Comparison of ENCODE assay signal across 8 cellular contexts in genomic region chr15:76336254-76337046, GRCh38. TPM values are rescaled to one million over a fixed set of nuclear protein-coding genes. Genes with fewer than 3 reads are reported as not detected.
A peak's percentile ranks its signal among the peaks of the same experiment; 100 is the strongest.
DNase-seq lines count a peak whose midpoint lies in the region; ATAC-seq and TF ChIP-seq lines count a peak whose summit lies in the region.

TSS of gene ISL2 (plus strand) at chr15:76336773. CDS start at chr15:76336884, 111 bp downstream.

- H3K36me3 ChIP-seq in BE2C (no peaks in the 10 kb centered on the region), Peyer's patch (no peaks in the 10 kb centered on the region), gastrocnemius medialis (no peaks in the 10 kb centered on the region)

- DNase-seq in BE2C (peak; percentile 56), Peyer's patch (peak; percentile 68 to 89 (median 72)), gastrocnemius medialis (no peak), T-helper 9 cell (no peak)
- peak; percentile 79 for DNase-seq in activated naive CD8-positive, alpha-beta T cell treated with anti-CD3 and anti-CD28 coated beads, Interleukin-2, amount 50 U/mL, for 24 hours

- H3K9me3 Mint-ChIP-seq in activated naive CD8-positive, alpha-beta T cell treated with anti-CD3 and anti-CD28 coated beads, Interleukin-2, amount 50 U/mL, for 24 hours: no peaks in the 10 kb centered on the region

- H3K4me3 Mint-ChIP-seq in activated naive CD8-positive, alpha-beta T cell treated with anti-CD3 and anti-CD28 coated beads, Interleukin-2, amount 50 U/mL, for 24 hours: peak within 1 kb of the TSS; percentile 69

- intact Hi-C loops in gastrocnemius medialis (cut with DNase I; ENCODE audit: low total_unique reads): loop anchor here (10.0 kb wide), 1 partner anchor 528 kb away; no protein-coding TSS in a partner anchor

- in situ Hi-C loops in gastrocnemius medialis (cut with MboI; ENCODE audit: low sequenced_read_pairs in 4 of 4): loop anchor here in 3 of 4 donors (10.0 to 25.0 kb wide), 2 partner anchors 142 to 149 kb away; no protein-coding TSS in a partner anchor

- no peaks in the 10 kb centered on the region for H3K36me3 Mint-ChIP-seq in activated naive CD8-positive, alpha-beta T cell treated with anti-CD3 and anti-CD28 coated beads, Interleukin-2, amount 50 U/mL, for 24 hours (ENCODE audit: low read depth)

- H3K4me1 ChIP-seq in BE2C (no peaks in the 10 kb centered on the region), Peyer's patch (peaks cover 4 to 57% (median 40%) of the 10 kb centered on the region in 4 donors), gastrocnemius medialis (peaks cover 31 to 35% of the 10 kb centered on the region in 2 donors)

- peaks cover 79% of the 10 kb centered on the region for H3K27me3 ChIP-seq in BE2C
- H3K27me3 ChIP-seq in Peyer's patch: peaks cover 0 to 65% of the 10 kb centered on the region in 2 donors
- peaks cover 80 to 87% (median 81%) of the 10 kb centered on the region in 3 donors for H3K27me3 ChIP-seq in gastrocnemius medialis

- ATAC-seq in GM19043 (IDR thresholded peaks at IDR 0.05; ENCODE audit: low read depth, unreplicated experiment) (peak; percentile 45), HG03342 (IDR thresholded peaks at IDR 0.05; ENCODE audit: unreplicated experiment) (peak; percentile 51), gastrocnemius medialis (no peak)
- ATAC-seq in activated naive CD8-positive, alpha-beta T cell treated with anti-CD3 and anti-CD28 coated beads, Interleukin-2, amount 50 U/mL, for 24 hours: peak; percentile 47

- H3K27ac Mint-ChIP-seq in activated naive CD8-positive, alpha-beta T cell treated with anti-CD3 and anti-CD28 coated beads, Interleukin-2, amount 50 U/mL, for 24 hours: peak within 1 kb of the TSS; percentile 59

- H3K27ac ChIP-seq in Peyer's patch: peak within 1 kb of the TSS; percentile 42 to 76 (median 50)
- no peak within 1 kb of the TSS for H3K27ac ChIP-seq in gastrocnemius medialis

- peaks cover 48% of the 10 kb centered on the region for H3K4me1 Mint-ChIP-seq in activated naive CD8-positive, alpha-beta T cell treated with anti-CD3 and anti-CD28 coated beads, Interleukin-2, amount 50 U/mL, for 24 hours

- H3K4me3 ChIP-seq in BE2C (ENCODE audit: low read depth, low read length): peak within 1 kb of the TSS; percentile 56
- H3K4me3 ChIP-seq in Peyer's patch: peak within 1 kb of the TSS; percentile 19 to 43 (median 38)
- peak within 1 kb of the TSS; percentile 41 for H3K4me3 ChIP-seq in iPS-11a (ENCODE audit: low read depth, low read length)
- peak within 1 kb of the TSS in 3 of 4 donors; percentile 22 to 45 (median 23) for H3K4me3 ChIP-seq in gastrocnemius medialis

- peaks cover 77% of the 10 kb centered on the region for H3K27me3 Mint-ChIP-seq in activated naive CD8-positive, alpha-beta T cell treated with anti-CD3 and anti-CD28 coated beads, Interleukin-2, amount 50 U/mL, for 24 hours

- no peaks in the 10 kb centered on the region for H3K9me3 ChIP-seq in BE2C
- H3K9me3 ChIP-seq in Peyer's patch: peaks cover 0 to 9% (median 0%) of the 10 kb centered on the region in 4 donors
- H3K9me3 ChIP-seq in gastrocnemius medialis: no peaks in the 10 kb centered on the region

- no peak for TF ChIP-seq CTCF in BE2C (IDR thresholded peaks at IDR 0.05; ENCODE audit: low read depth, low read length)
- TF ChIP-seq CTCF in Peyer's patch (IDR thresholded peaks at IDR 0.05): no peak
- no peak for TF ChIP-seq CTCF in gastrocnemius medialis (IDR thresholded peaks at IDR 0.05 in 4 of 5, conservative IDR thresholded peaks at IDR 0.05 in 1 of 5)

- TF ChIP-seq POLR2A in Peyer's patch (IDR thresholded peaks at IDR 0.05): no peak
- TF ChIP-seq POLR2A in gastrocnemius medialis (IDR thresholded peaks at IDR 0.05): no peak

RNA-seq across cellular contexts. Expression of gene ISL2, which starts in this region (rescaled TPM):
- 0.42 TPM for polyA plus RNA-seq in BE2C (2012; ENCODE audit: insufficient read depth, insufficient read length, low read depth)
- total RNA-seq in Peyer's patch: 10 to 100 TPM in 1 of 4 donors, under 1 TPM in 1, not detected in 2; 0.67 to 11.6 TPM
- not detected for total RNA-seq in gastrocnemius medialis

Comparison
In these comparisons a context has a peak if more than half of its experiments do, and no peak if none do; other contexts are left out.
1. DNase-seq: peak in BE2C (single experiment), Peyer's patch (3 of 3) and activated naive CD8-positive, alpha-beta T cell treated with anti-CD3 and anti-CD28 coated beads, Interleukin-2, amount 50 U/mL, for 24 hours (single experiment); none in gastrocnemius medialis (0 of 2) and T-helper 9 cell (single experiment).
2. ATAC-seq: peak in GM19043 (single experiment), HG03342 (single experiment) and activated naive CD8-positive, alpha-beta T cell treated with anti-CD3 and anti-CD28 coated beads, Interleukin-2, amount 50 U/mL, for 24 hours (single experiment); none in gastrocnemius medialis (0 of 2).
3. H3K27ac ChIP-seq: peak in Peyer's patch (4 of 4); none in gastrocnemius medialis (0 of 4).
4. Peak in every context shown above with its lines, with median percentiles within 50 percentile points of each other: H3K4me3 ChIP-seq.